ENCODE assay signal across 8 cellular contexts in genomic region chr19:43533546-43534304, GRCh38. TPM values are rescaled to one million over a fixed set of nuclear protein-coding genes. Genes with fewer than 3 reads are reported as not detected.
A peak's percentile ranks its signal among the peaks of the same experiment; 100 is the strongest.
DNase-seq lines count a peak whose midpoint lies in the region; ATAC-seq and TF ChIP-seq lines count a peak whose summit lies in the region.

No MANE protein-coding gene starts in this region.

- H3K4me1 ChIP-seq in Panc1 (ENCODE audit: control insufficient read depth, insufficient read depth, low read length) (no peaks in the 10 kb centered on the region), esophagus squamous epithelium (peaks cover 8 to 56% (median 14%) of the 10 kb centered on the region in 3 donors), muscle layer of duodenum (ENCODE audit: control insufficient read depth in 1 of 2, insufficient read depth in 2 of 2, low read length in 2 of 2) (peaks cover 0 to 7% of the 10 kb centered on the region in 2 donors)

- ATAC-seq in GM21576 (IDR thresholded peaks at IDR 0.05; ENCODE audit: unreplicated experiment): peak; percentile 49
- ATAC-seq in Panc1: peak; percentile 90

- POLR2A ChIA-PET in Panc1 (lab: Charles Lee): no interaction called here

- H3K36me3 ChIP-seq in Panc1 (ENCODE audit: control insufficient read depth, insufficient read depth, low read length) (no peaks in the 10 kb centered on the region), esophagus squamous epithelium (peaks cover 0 to 19% (median 0%) of the 10 kb centered on the region in 3 donors), muscle layer of duodenum (ENCODE audit: control insufficient read depth in 1 of 2, insufficient read depth in 2 of 2, low read length in 2 of 2) (peaks cover 4 to 6% of the 10 kb centered on the region in 2 donors)

- TF ChIP-seq POLR2A in esophagus squamous epithelium (IDR thresholded peaks at IDR 0.05): no peak

- H3K27ac ChIP-seq in Panc1 (ENCODE audit: low read length) (peak overlapping the region; percentile 72), esophagus squamous epithelium (peak overlapping the region; percentile 84 to 97 (median 94)), muscle layer of duodenum (ENCODE audit: low read length) (peak overlapping the region; percentile 85)

- no peaks in the 10 kb centered on the region for H3K27me3 ChIP-seq in Panc1 (ENCODE audit: control insufficient read depth, insufficient read depth, low read length)
- H3K27me3 ChIP-seq in esophagus squamous epithelium: no peaks in the 10 kb centered on the region
- H3K27me3 ChIP-seq in muscle layer of duodenum (ENCODE audit: low read depth, low read length): no peaks in the 10 kb centered on the region

- CTCF ChIA-PET in Panc1 (lab: Charles Lee): interaction anchor here (1.0 kb wide), 1 partner anchor 87 kb away, joined by 3 read pairs; no protein-coding TSS in a partner anchor

- in situ Hi-C loops in Panc1 (cut with HindIII; ENCODE audit: low pct_unique_long_range_greater_than_20kb, low sequenced_read_pairs): no loop called here

- TF ChIP-seq CTCF in Panc1 (IDR thresholded peaks at IDR 0.05) (no peak), esophagus squamous epithelium (IDR thresholded peaks at IDR 0.05) (no peak)

- peak overlapping the region; percentile 72 for H3K4me3 ChIP-seq in Jurkat, Clone E6-1 (ENCODE audit: low read length)
- H3K4me3 ChIP-seq in Panc1 (ENCODE audit: low read depth in 2 of 2, low read length in 2 of 2): peak overlapping the region; percentile 65 to 89
- peak overlapping the region; percentile 49 to 78 (median 59) for H3K4me3 ChIP-seq in esophagus squamous epithelium
- peak overlapping the region; percentile 69 to 80 for H3K4me3 ChIP-seq in muscle layer of duodenum (ENCODE audit: low read depth in 1 of 2, low read length in 2 of 2)

- 0% methylated on average over 7 to 15 of the region's 41 CpGs for WGBS in esophagus squamous epithelium, 2 donors

- DNase-seq in D341Med (ENCODE audit: low spot score): peak; percentile 93
- DNase-seq in Jurkat, Clone E6-1 (ENCODE audit: low read depth, low spot score): peak; percentile 99
- peak; percentile 75 for DNase-seq in Panc1 (ENCODE audit: low read depth, low spot score)
- peak; percentile 76 for DNase-seq in activated T-helper 1 cell treated with Interleukin-2 at 50 U/mL for 16 hours (ENCODE audit: low read depth)
- DNase-seq in esophagus squamous epithelium (lab: John Stamatoyannopoulos, UW): peak; percentile 98
- peak; percentile 76 to 85 for DNase-seq in stimulated activated CD8-positive, alpha-beta memory T cell treated with anti-CD3 and anti-CD28 coated beads, Interleukin-7, amount 100 ng/mL, for 1 hour (ENCODE audit: low read depth in 2 of 2)

- H3K9me3 ChIP-seq in Panc1 (ENCODE audit: control insufficient read depth, insufficient read depth, low read depth, low read length): no peaks in the 10 kb centered on the region
- H3K9me3 ChIP-seq in esophagus squamous epithelium: no peaks in the 10 kb centered on the region
- H3K9me3 ChIP-seq in muscle layer of duodenum (ENCODE audit: control insufficient read depth in 1 of 2, low read length in 2 of 2): peaks cover 0 to 3% of the 10 kb centered on the region in 2 donors

- intact Hi-C loops in Panc1 (cut with micrococcal nuclease; ENCODE audit: unreplicated experiment) (no loop called here), esophagus squamous epithelium (cut with DNase I) (loop anchor here (10.0 kb wide), 1 partner anchor 61 kb away; the partner anchor contains the start of genes IRGQ and ZNF576)

- no TSS peak for BruUV-seq in Panc1 (replicated peaks; lab: Mats Ljungman, UMichigan)

RNA-seq across cellular contexts. Expression of gene ZNF575, which starts 0.7 kb away (rescaled TPM):
- 8.7 TPM for polyA plus RNA-seq in Jurkat, Clone E6-1 (2012; ENCODE audit: insufficient read depth, insufficient read length)
- total RNA-seq in Panc1 (2021; ENCODE audit: unreplicated experiment) (1.9 TPM), esophagus squamous epithelium (not detected)
- 2.2 TPM for polyA plus RNA-seq in Panc1 (2012; ENCODE audit: insufficient read length)

RNA-seq across cellular contexts. Expression of gene ETHE1, which starts 6.7 kb away (rescaled TPM):
- polyA plus RNA-seq in Jurkat, Clone E6-1 (2012; ENCODE audit: insufficient read depth, insufficient read length): 64.1 TPM
- 15.6 TPM for total RNA-seq in Panc1 (2021; ENCODE audit: unreplicated experiment)
- 20.9 TPM for polyA plus RNA-seq in Panc1 (2012; ENCODE audit: insufficient read length)
- 100 to 1,000 TPM in 2 of 4 donors, 10 to 100 TPM in 2; 66.6 to 126 (median 98.5) TPM for total RNA-seq in esophagus squamous epithelium

RNA-seq across cellular contexts. Expression of gene PHLDB3, which starts 29.2 kb away (rescaled TPM):
- polyA plus RNA-seq in Jurkat, Clone E6-1 (2012; ENCODE audit: insufficient read depth, insufficient read length): 15.7 TPM
- total RNA-seq in Panc1 (2021; ENCODE audit: unreplicated experiment) (6.7 TPM), esophagus squamous epithelium (10 to 100 TPM; 45.3 to 92.8 (median 61.9) TPM)
- 5.2 TPM for polyA plus RNA-seq in Panc1 (2012; ENCODE audit: insufficient read length)

RNA-seq across cellular contexts. Expression of gene XRCC1, which starts 41.6 kb away (rescaled TPM):
- polyA plus RNA-seq in Jurkat, Clone E6-1 (2012; ENCODE audit: insufficient read depth, insufficient read length): 89.6 TPM
- total RNA-seq in Panc1 (2021; ENCODE audit: unreplicated experiment): 20.1 TPM
- 27.4 TPM for polyA plus RNA-seq in Panc1 (2012; ENCODE audit: insufficient read length)
- 10 to 100 TPM; 12.3 to 23.8 (median 18.6) TPM for total RNA-seq in esophagus squamous epithelium

RNA-seq across cellular contexts. Expression of gene PINLYP, which starts 41.9 kb away (rescaled TPM):
- not detected for polyA plus RNA-seq in Jurkat, Clone E6-1 (2012; ENCODE audit: insufficient read depth, insufficient read length)
- total RNA-seq in Panc1 (2021; ENCODE audit: unreplicated experiment): 0.21 TPM
- 0.64 TPM for polyA plus RNA-seq in Panc1 (2012; ENCODE audit: insufficient read length)
- 10 to 100 TPM in 2 of 4 donors, 1 to 10 TPM in 2; 1.9 to 23.3 (median 9.3) TPM for total RNA-seq in esophagus squamous epithelium

Comparison
In these comparisons a context has a peak if more than half of its experiments do, and no peak if none do; other contexts are left out.
1. Peak in every context shown above with its lines: DNase-seq, ATAC-seq, H3K4me3 ChIP-seq and H3K27ac ChIP-seq.